ENCODE assay signal across 1 cellular context in genomic region chr4:123401466-123402175, GRCh38.
TF ChIP-seq lines count a peak whose summit lies in the region.

No MANE protein-coding gene starts in this region.

TF ChIP-seq in GM23338, 12 proteins besides CTCF, POLR2A, EP300 and RAD21 (continued from another document):
- TF ChIP-seq, protein P1, sequence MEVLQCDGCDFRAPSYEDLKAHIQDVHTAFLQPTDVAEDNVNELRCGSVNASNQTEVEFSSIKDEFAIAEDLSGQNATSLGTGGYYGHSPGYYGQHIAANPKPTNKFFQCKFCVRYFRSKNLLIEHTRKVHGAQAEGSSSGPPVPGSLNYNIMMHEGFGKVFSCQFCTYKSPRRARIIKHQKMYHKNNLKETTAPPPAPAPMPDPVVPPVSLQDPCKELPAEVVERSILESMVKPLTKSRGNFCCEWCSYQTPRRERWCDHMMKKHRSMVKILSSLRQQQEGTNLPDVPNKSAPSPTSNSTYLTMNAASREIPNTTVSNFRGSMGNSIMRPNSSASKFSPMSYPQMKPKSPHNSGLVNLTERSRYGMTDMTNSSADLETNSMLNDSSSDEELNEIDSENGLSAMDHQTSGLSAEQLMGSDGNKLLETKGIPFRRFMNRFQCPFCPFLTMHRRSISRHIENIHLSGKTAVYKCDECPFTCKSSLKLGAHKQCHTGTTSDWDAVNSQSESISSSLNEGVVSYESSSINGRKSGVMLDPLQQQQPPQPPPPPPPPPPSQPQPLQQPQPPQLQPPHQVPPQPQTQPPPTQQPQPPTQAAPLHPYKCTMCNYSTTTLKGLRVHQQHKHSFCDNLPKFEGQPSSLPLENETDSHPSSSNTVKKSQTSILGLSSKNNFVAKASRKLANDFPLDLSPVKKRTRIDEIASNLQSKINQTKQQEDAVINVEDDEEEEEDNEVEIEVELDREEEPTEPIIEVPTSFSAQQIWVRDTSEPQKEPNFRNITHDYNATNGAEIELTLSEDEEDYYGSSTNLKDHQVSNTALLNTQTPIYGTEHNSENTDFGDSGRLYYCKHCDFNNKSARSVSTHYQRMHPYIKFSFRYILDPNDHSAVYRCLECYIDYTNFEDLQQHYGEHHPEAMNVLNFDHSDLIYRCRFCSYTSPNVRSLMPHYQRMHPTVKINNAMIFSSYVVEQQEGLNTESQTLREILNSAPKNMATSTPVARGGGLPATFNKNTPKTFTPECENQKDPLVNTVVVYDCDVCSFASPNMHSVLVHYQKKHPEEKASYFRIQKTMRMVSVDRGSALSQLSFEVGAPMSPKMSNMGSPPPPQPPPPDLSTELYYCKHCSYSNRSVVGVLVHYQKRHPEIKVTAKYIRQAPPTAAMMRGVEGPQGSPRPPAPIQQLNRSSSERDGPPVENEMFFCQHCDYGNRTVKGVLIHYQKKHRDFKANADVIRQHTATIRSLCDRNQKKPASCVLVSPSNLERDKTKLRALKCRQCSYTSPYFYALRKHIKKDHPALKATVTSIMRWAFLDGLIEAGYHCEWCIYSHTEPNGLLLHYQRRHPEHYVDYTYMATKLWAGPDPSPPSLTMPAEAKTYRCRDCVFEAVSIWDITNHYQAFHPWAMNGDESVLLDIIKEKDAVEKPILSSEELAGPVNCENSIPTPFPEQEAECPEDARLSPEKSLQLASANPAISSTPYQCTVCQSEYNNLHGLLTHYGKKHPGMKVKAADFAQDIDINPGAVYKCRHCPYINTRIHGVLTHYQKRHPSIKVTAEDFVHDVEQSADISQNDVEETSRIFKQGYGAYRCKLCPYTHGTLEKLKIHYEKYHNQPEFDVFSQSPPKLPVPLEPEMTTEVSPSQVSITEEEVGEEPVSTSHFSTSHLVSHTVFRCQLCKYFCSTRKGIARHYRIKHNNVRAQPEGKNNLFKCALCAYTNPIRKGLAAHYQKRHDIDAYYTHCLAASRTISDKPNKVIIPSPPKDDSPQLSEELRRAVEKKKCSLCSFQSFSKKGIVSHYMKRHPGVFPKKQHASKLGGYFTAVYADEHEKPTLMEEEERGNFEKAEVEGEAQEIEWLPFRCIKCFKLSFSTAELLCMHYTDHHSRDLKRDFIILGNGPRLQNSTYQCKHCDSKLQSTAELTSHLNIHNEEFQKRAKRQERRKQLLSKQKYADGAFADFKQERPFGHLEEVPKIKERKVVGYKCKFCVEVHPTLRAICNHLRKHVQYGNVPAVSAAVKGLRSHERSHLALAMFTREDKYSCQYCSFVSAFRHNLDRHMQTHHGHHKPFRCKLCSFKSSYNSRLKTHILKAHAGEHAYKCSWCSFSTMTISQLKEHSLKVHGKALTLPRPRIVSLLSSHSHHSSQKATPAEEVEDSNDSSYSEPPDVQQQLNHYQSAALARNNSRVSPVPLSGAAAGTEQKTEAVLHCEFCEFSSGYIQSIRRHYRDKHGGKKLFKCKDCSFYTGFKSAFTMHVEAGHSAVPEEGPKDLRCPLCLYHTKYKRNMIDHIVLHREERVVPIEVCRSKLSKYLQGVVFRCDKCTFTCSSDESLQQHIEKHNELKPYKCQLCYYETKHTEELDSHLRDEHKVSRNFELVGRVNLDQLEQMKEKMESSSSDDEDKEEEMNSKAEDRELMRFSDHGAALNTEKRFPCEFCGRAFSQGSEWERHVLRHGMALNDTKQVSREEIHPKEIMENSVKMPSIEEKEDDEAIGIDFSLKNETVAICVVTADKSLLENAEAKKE (CRISPR knock-in tag; IDR thresholded peaks at IDR 0.05) = no peak
- TF ChIP-seq ETS1 (IDR thresholded peaks at IDR 0.05) = no peak
- TF ChIP-seq REST (IDR thresholded peaks at IDR 0.05; ENCODE audit: unreplicated experiment) = no peak
- no peak for TF ChIP-seq EZH2 (IDR thresholded peaks at IDR 0.05; ENCODE audit: low read depth, unreplicated experiment)
- no peak for TF ChIP-seq CREB1 (CRISPR knock-in tag; IDR thresholded peaks at IDR 0.05; ENCODE audit: low read depth)
- TF ChIP-seq ZNF331 (CRISPR knock-in tag; IDR thresholded peaks at IDR 0.05; ENCODE audit: low read depth) = no peak
- no peak for TF ChIP-seq NANOG (IDR thresholded peaks at IDR 0.05; ENCODE audit: borderline replicate concordance)
- TF ChIP-seq ZNF114 (CRISPR knock-in tag; IDR thresholded peaks at IDR 0.05) = no peak
- no peak for TF ChIP-seq JUNB (IDR thresholded peaks at IDR 0.05; ENCODE audit: unreplicated experiment)
- TF ChIP-seq STAT1 (IDR thresholded peaks at IDR 0.05; ENCODE audit: unreplicated experiment) = no peak
- TF ChIP-seq POLR2AphosphoS5 (IDR thresholded peaks at IDR 0.05; ENCODE audit: low read depth) = no peak
